In the genomic region with DNA sequence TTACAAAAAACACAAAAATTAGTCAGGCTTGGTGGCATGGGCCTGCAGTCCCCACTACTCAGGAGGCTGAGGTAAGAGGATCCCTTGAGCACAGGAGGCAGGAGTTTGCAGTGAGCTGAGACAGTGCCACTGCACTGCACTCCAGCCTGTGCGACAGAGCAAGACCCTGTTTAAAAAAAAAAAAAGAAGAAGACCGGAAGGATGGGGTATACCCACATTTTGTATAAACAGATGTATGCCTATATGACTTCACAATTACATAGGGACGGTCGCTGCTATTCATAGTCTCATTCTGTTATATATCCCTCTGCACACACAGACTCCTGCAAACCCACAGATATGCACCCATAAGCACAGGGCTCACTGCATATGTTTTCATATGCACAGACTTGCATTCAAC, we compare ENCODE assay signal across 14 cellular contexts. TPM values are rescaled to one million over a fixed set of nuclear protein-coding genes. Genes with fewer than 3 reads are reported as not detected.
DNase-seq lines count a peak whose midpoint lies in the region; TF ChIP-seq lines count a peak whose summit lies in the region.
"Had no signal": no experiment of that assay in that cellular context is flagged by ENCODE, and none has a peak within 500 bp of the region (broad histone marks: within the 10 kb centered on the region; RNA-seq: fewer than 3 reads in every experiment).

No MANE protein-coding gene starts in this region.

- H3K4me1 ChIP-seq in Loucy (ENCODE audit: insufficient read depth, low read length, poor library complexity, severe bottlenecking) (peaks cover 39% of the 10 kb centered on the region), PC-9 (replicated peaks; ENCODE audit: insufficient read depth) (no peaks in the 10 kb centered on the region)
- H3K4me1 ChIP-seq: psoas muscle, upper lobe of right lung had no signal

- H3K9me2 ChIP-seq in Loucy (replicated peaks; ENCODE audit: low read depth, low read length) (no peaks in the 10 kb centered on the region), PC-9 (ENCODE audit: insufficient read depth) (no peaks in the 10 kb centered on the region)

- H3K79me2 ChIP-seq in Loucy (ENCODE audit: insufficient read depth, low read length) (peaks cover 60% of the 10 kb centered on the region), PC-9 (ENCODE audit: low read depth) (no peaks in the 10 kb centered on the region)

- H3K27ac ChIP-seq in PC-9: no peak overlapping the region
- H3K27ac ChIP-seq: psoas muscle, upper lobe of right lung had no signal

- peak overlapping the region; percentile 42 for H3K4me3 Mint-ChIP-seq in activated naive CD4-positive, alpha-beta T cell treated with anti-CD3 and anti-CD28 coated beads, Interleukin-2, amount 10 ng/mL, durations not matched to agents 7 days and 5 days
- H3K4me3 Mint-ChIP-seq: HFFc6 had no signal

- H2AFZ ChIP-seq in Loucy (ENCODE audit: low read length): no peak overlapping the region
- no peak overlapping the region for H2AFZ ChIP-seq in PC-9

- peaks cover 11% of the 10 kb centered on the region; the same call in 1 of the 2 replicates for H3F3A ChIP-seq in Loucy (ENCODE audit: low read depth)
- H3F3A ChIP-seq in PC-9 (ENCODE audit: insufficient read depth, low read depth): peaks cover 6% of the 10 kb centered on the region; the same call in 1 of the 2 replicates

- POLR2A ChIA-PET in PC-9 (lab: Charles Lee; ENCODE audit: unreplicated experiment): no interaction called here

- H3K4me2 ChIP-seq in Loucy (ENCODE audit: low read depth, low read length, poor library complexity, severe bottlenecking) (peak overlapping the region; percentile 20), PC-9 (no peak overlapping the region)

- H3K27me3 ChIP-seq in Loucy (ENCODE audit: insufficient read depth, low read length, poor library complexity, severe bottlenecking) (no peaks in the 10 kb centered on the region), PC-9 (ENCODE audit: insufficient read depth, low read depth) (no peaks in the 10 kb centered on the region)
- H3K27me3 ChIP-seq: upper lobe of right lung had no signal

- H3K4me1 Mint-ChIP-seq in activated naive CD4-positive, alpha-beta T cell treated with anti-CD3 and anti-CD28 coated beads, Interleukin-2, amount 10 ng/mL, durations not matched to agents 7 days and 5 days: peaks cover 62% of the 10 kb centered on the region

- H3K27ac Mint-ChIP-seq in activated naive CD4-positive, alpha-beta T cell treated with anti-CD3 and anti-CD28 coated beads, Interleukin-2, amount 10 ng/mL, durations not matched to agents 7 days and 5 days: peak overlapping the region; percentile 86
- H3K27ac Mint-ChIP-seq: HFFc6 had no signal

- CTCF ChIA-PET in activated naive CD4-positive, alpha-beta T cell treated with anti-CD3 and anti-CD28 coated beads, Interleukin-2, amount 10 ng/mL, durations not matched to agents 7 days and 5 days (lab: Charles Lee): interaction anchor here (4.4 kb wide), 1 partner anchor 14 kb away, joined by 23 read pairs; no protein-coding TSS in a partner anchor
- CTCF ChIA-PET in PC-9 (lab: Charles Lee): no interaction called here

- H3K9me3 Mint-ChIP-seq in activated naive CD4-positive, alpha-beta T cell treated with anti-CD3 and anti-CD28 coated beads, Interleukin-2, amount 10 ng/mL, durations not matched to agents 7 days and 5 days: no peaks in the 10 kb centered on the region
- H3K9me3 Mint-ChIP-seq: HFFc6 had no signal

- peak; percentile 47 for DNase-seq in activated naive CD4-positive, alpha-beta T cell treated with anti-CD3 and anti-CD28 coated beads, Interleukin-2, amount 10 ng/mL, durations not matched to agents 7 days and 5 days
- no peak for DNase-seq in activated naive CD4-positive, alpha-beta T cell treated with Interleukin-2 at 50 U/mL for 16 hours
- DNase-seq in central memory CD4-positive, alpha-beta T cell: peak; percentile 47
- DNase-seq in NCI-H1048 (lab: John Stamatoyannopoulos, UW) (no peak), PC-9 (no peak), HuH-7 (ENCODE audit: low spot score) (no peak), ecto neural progenitor cell (ENCODE audit: low spot score) (no peak)
- DNase-seq: HFFc6, NCI-H1694 treated with DMSO at 0.1 percent for 48 hours, psoas muscle, upper lobe of right lung had no signal

- TF ChIP-seq CTCF in Loucy (conservative IDR thresholded peaks at IDR 0.05; ENCODE audit: low read length) (no peak), PC-9 (conservative IDR thresholded peaks at IDR 0.05) (no peak)

- H4K20me1 ChIP-seq in Loucy (ENCODE audit: insufficient read depth, low read length, poor library complexity, severe bottlenecking): peaks cover 9% of the 10 kb centered on the region
- no peaks in the 10 kb centered on the region for H4K20me1 ChIP-seq in PC-9 (ENCODE audit: insufficient read depth)

- H3K36me3 ChIP-seq in Loucy (ENCODE audit: insufficient read depth, low read length) (no peaks in the 10 kb centered on the region), PC-9 (ENCODE audit: low read depth) (no peaks in the 10 kb centered on the region)
- H3K36me3 ChIP-seq: upper lobe of right lung had no signal

- H3K9me3 ChIP-seq in Loucy (ENCODE audit: insufficient read depth, low read depth, low read length) (no peaks in the 10 kb centered on the region), PC-9 (ENCODE audit: insufficient read depth, low read depth) (no peaks in the 10 kb centered on the region)
- H3K9me3 ChIP-seq: psoas muscle, upper lobe of right lung had no signal

- H3K27me3 Mint-ChIP-seq in activated naive CD4-positive, alpha-beta T cell treated with anti-CD3 and anti-CD28 coated beads, Interleukin-2, amount 10 ng/mL, durations not matched to agents 7 days and 5 days: no peaks in the 10 kb centered on the region

- no peak overlapping the region for H3K4me3 ChIP-seq in Loucy (ENCODE audit: low read length, poor library complexity, severe bottlenecking)
- H3K4me3 ChIP-seq in PC-9: no peak overlapping the region
- H3K4me3 ChIP-seq: psoas muscle, upper lobe of right lung had no signal

- peak overlapping the region; percentile 20 for H3K9ac ChIP-seq in Loucy (ENCODE audit: low read depth, low read length, poor library complexity, severe bottlenecking)

- intact Hi-C loops in PC-9 (cut with micrococcal nuclease; ENCODE audit: unreplicated experiment): no loop called here

- H3K36me3 Mint-ChIP-seq in activated naive CD4-positive, alpha-beta T cell treated with anti-CD3 and anti-CD28 coated beads, Interleukin-2, amount 10 ng/mL, durations not matched to agents 7 days and 5 days: peaks cover 37% of the 10 kb centered on the region

- no TSS peak for BruUV-seq in PC-9 (replicated peaks; lab: Mats Ljungman, UMichigan)

RNA-seq across cellular contexts. Expression of a gene that starts 12.7 kb away (rescaled TPM):
- total RNA-seq in PC-9 (2021): 2.0 and 2.6 TPM in 2 replicates
- total RNA-seq: bronchial epithelial cell, HFFc6 had no signal

RNA-seq across cellular contexts. Expression of a gene that starts 16.7 kb away (rescaled TPM):
- 1.6 and 2.2 TPM in 2 replicates for total RNA-seq in PC-9 (2021)
- total RNA-seq: mononuclear cell had no signal

RNA-seq across cellular contexts. Expression of a gene that starts 28.1 kb away (rescaled TPM):
- 131 and 171 TPM in 2 replicates for total RNA-seq in PC-9 (2021)

RNA-seq across cellular contexts. Expression of a gene that starts 41.5 kb away (rescaled TPM):
- 199 and 229 TPM in 2 replicates for total RNA-seq in PC-9 (2021)

RNA-seq across cellular contexts. Expression of a gene that starts 41.6 kb away (rescaled TPM):
- 14.1 and 18.1 TPM in 2 replicates for total RNA-seq in PC-9 (2021)

Comparison
In these comparisons a context has a peak if more than half of its experiments do, and no peak if none do; other contexts are left out.
1. DNase-seq: peak in activated naive CD4-positive, alpha-beta T cell treated with anti-CD3 and anti-CD28 coated beads, Interleukin-2, amount 10 ng/mL, durations not matched to agents 7 days and 5 days (single experiment) and central memory CD4-positive, alpha-beta T cell (single experiment); none in activated naive CD4-positive, alpha-beta T cell treated with Interleukin-2 at 50 U/mL for 16 hours (single experiment), NCI-H1048 (single experiment), PC-9 (0 of 2), HuH-7 (single experiment) and ecto neural progenitor cell (single experiment).